2 cellular contexts compared by ENCODE assay signal in genomic region chr17:32882734-32883133, GRCh38.
TF ChIP-seq lines count a peak whose summit lies in the region.

No MANE protein-coding gene starts in this region.

TF ChIP-seq in HEK293, 187 proteins besides CTCF, POLR2A, EP300 and RAD21:
- no peak for TF ChIP-seq ZNF571 (tag by site-specific recombination; IDR thresholded peaks at IDR 0.05)
- 0 out of 2 replicates have a peak, but pooled peaks have one; percentile 28 for TF ChIP-seq EGR2 (tag by site-specific recombination; IDR thresholded peaks at IDR 0.05; ENCODE audit: low read depth)
- TF ChIP-seq FEZF1 (tag by site-specific recombination; IDR thresholded peaks at IDR 0.05) = no peak
- TF ChIP-seq ZNF175 (tag by site-specific recombination; IDR thresholded peaks at IDR 0.05) = no peak
- no peak for TF ChIP-seq ZNF366 (tag by site-specific recombination; conservative IDR thresholded peaks at IDR 0.05)

TF ChIP-seq in GM12878, 131 proteins besides CTCF, POLR2A, EP300 and RAD21:
- TF ChIP-seq RUNX3 (IDR thresholded peaks at IDR 0.05; ENCODE audit: low read length) (peak; percentile 47), CREB1 (IDR thresholded peaks at IDR 0.05; ENCODE audit: low read depth) (no peak), BCL3 (IDR thresholded peaks at IDR 0.05; ENCODE audit: borderline replicate concordance, insufficient read depth, low read depth, low read length, poor library complexity, severe bottlenecking) (no peak), JUNB (IDR thresholded peaks at IDR 0.05) (0 out of 2 replicates have a peak, but pooled peaks have one; percentile 21), PKNOX1 (IDR thresholded peaks at IDR 0.05) (0 out of 2 replicates have a peak, but pooled peaks have one; percentile 19), IKZF2 (IDR thresholded peaks at IDR 0.05) (peak; percentile 27 to 33; a peak in 2 of 4 replicates), STAT1 (conservative IDR thresholded peaks at IDR 0.05) (no peak), BCLAF1 (IDR thresholded peaks at IDR 0.05) (no peak), ATF7 (IDR thresholded peaks at IDR 0.05; ENCODE audit: low read depth) (no peak), ZNF207 (IDR thresholded peaks at IDR 0.05; ENCODE audit: borderline replicate concordance) (no peak), RELA (IDR thresholded peaks at IDR 0.05; ENCODE audit: borderline replicate concordance, partially characterized antibody) (no peak), ZSCAN29 (IDR thresholded peaks at IDR 0.05) (no peak), CHD1 (IDR thresholded peaks at IDR 0.05; ENCODE audit: low read depth, low read length) (no peak), CBX3 (IDR thresholded peaks at IDR 0.05; ENCODE audit: borderline replicate concordance, low read depth) (no peak), EED (IDR thresholded peaks at IDR 0.05; ENCODE audit: low read depth) (peak; percentile 42; the same call in 1 of the 2 replicates)
TF ChIP-seq in GM12878: peak in this region for 5.
